8 cellular contexts compared by ENCODE assay signal in genomic region chr20:9407805-9408421, GRCh38.
DNase-seq lines count a peak whose midpoint lies in the region; ATAC-seq and TF ChIP-seq lines count a peak whose summit lies in the region.

No MANE protein-coding gene starts in this region.

- peak; percentile 84 for TF ChIP-seq CTCF in C4-2B (conservative IDR thresholded peaks at IDR 0.05)
- TF ChIP-seq CTCF in esophagus muscularis mucosa (IDR thresholded peaks at IDR 0.05) = peak; percentile 76 to 81 (median 77)
- TF ChIP-seq CTCF in nephron (IDR thresholded peaks at IDR 0.05; ENCODE audit: unreplicated experiment in 3 of 3) = peak; percentile 86 to 90 (median 89)
- peak; percentile 63 to 84 (median 80) for TF ChIP-seq CTCF in tibial nerve (IDR thresholded peaks at IDR 0.05)

- peaks cover 11% of the 10 kb centered on the region for H3K4me1 Mint-ChIP-seq in nephron

- TF ChIP-seq POLR2A in esophagus muscularis mucosa (IDR thresholded peaks at IDR 0.05; ENCODE audit: low read depth) (no peak), tibial nerve (IDR thresholded peaks at IDR 0.05) (no peak)

- H3K27me3 ChIP-seq in esophagus muscularis mucosa (no peaks in the 10 kb centered on the region), tibial nerve (no peaks in the 10 kb centered on the region)

- H3K36me3 ChIP-seq in esophagus muscularis mucosa (peaks cover 4 to 54% (median 35%) of the 10 kb centered on the region in 4 donors), tibial nerve (peaks cover 0 to 58% (median 0%) of the 10 kb centered on the region in 3 donors)

- no peaks in the 10 kb centered on the region for H3K27me3 Mint-ChIP-seq in nephron (ENCODE audit: low read depth)

- H3K9me3 Mint-ChIP-seq in nephron = no peaks in the 10 kb centered on the region

- H3K9me3 ChIP-seq in esophagus muscularis mucosa (no peaks in the 10 kb centered on the region), tibial nerve (no peaks in the 10 kb centered on the region)

- no peak overlapping the region for H3K27ac Mint-ChIP-seq in nephron

- H3K27ac ChIP-seq in C4-2B (no peak overlapping the region), esophagus muscularis mucosa (replicated peaks in 1 of 4) (no peak overlapping the region), tibial nerve (no peak overlapping the region)

- intact Hi-C loops in esophagus muscularis mucosa (cut with DNase I) = loop anchor here (1.0 kb wide), 1 partner anchor 200 kb away; no protein-coding TSS in a partner anchor

- H3K4me1 ChIP-seq in esophagus muscularis mucosa (no peaks in the 10 kb centered on the region), tibial nerve (peaks cover 0 to 23% (median 2%) of the 10 kb centered on the region in 4 donors)

- peak; percentile 72 for ATAC-seq in GM18520 (IDR thresholded peaks at IDR 0.05; ENCODE audit: unreplicated experiment)
- peak; percentile 70 for ATAC-seq in HG03095 (IDR thresholded peaks at IDR 0.05; ENCODE audit: unreplicated experiment)

- WGBS in esophagus muscularis mucosa = 43% methylated on average over 8 of the region's 8 CpGs
- 43 to 47% methylated on average over 8 of the region's 8 CpGs for WGBS in tibial nerve, 2 donors

- DNase-seq in NCI-H2227 treated with DMSO at 0.1 percent for 48 hours (lab: John Stamatoyannopoulos, UW) (peak; percentile 73), esophagus muscularis mucosa (ENCODE audit: extremely low spot score) (no peak), tibial nerve (ENCODE audit: low spot score in 2 of 2) (peak; percentile 60 to 91)
- peak; percentile 6 for DNase-seq in activated CD4-positive, alpha-beta T cell treated with anti-CD3 and anti-CD28 coated beads, Interleukin-2, amount 50 U/mL, for 1 hour

- no peak overlapping the region for H3K4me3 ChIP-seq in esophagus muscularis mucosa
- no peak overlapping the region for H3K4me3 ChIP-seq in tibial nerve

- H3K36me3 Mint-ChIP-seq in nephron (ENCODE audit: low read depth) = peaks cover 26% of the 10 kb centered on the region

- no peak overlapping the region for H3K4me3 Mint-ChIP-seq in nephron

- TF ChIP-seq EP300 in esophagus muscularis mucosa (IDR thresholded peaks at IDR 0.05) (no peak), tibial nerve (IDR thresholded peaks at IDR 0.05) (no peak)
